23 cellular contexts compared by ENCODE assay signal in the genomic region with DNA sequence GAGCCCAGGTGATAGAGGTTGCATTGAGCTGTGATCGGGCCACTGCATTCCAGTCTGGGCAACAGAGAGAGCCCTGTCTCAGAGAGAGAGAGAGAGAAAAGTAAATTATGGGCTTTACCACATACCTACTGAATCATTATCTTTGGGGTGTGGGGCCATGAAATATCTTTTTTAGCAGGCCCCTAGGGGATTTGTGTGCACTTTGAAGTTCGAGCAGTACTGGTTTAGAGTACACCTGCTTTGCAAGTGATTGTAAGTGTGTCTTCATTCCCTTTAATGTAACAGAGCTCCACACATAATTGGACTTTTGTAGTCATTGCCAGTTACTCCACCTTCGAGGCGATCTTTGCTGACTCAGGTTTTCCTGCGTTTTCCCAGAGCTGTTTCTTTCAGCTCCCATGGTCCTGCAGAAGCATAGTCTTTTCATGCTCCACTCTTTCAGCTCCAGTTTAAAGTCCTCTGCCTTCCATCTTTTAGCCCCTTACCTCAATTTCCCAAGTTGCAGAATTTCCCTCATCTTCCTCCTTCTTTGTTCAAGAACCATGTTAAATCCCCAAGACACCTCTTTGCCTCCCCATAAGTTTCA. TPM values are rescaled to one million over a fixed set of nuclear protein-coding genes. Genes with fewer than 3 reads are reported as not detected.
"Had no signal": no experiment of that assay in that cellular context is flagged by ENCODE, and none has a peak within 500 bp of the region (broad histone marks: within the 10 kb centered on the region; RNA-seq: fewer than 3 reads in every experiment).

No MANE protein-coding gene starts in this region.

- H3K4me3 ChIP-seq: esophagus squamous epithelium, hepatocyte, lower lobe of right lung, spleen, thoracic aorta, upper lobe of right lung had no signal

- H2AFZ ChIP-seq: hepatocyte had no signal

- H3K27ac Mint-ChIP-seq: activated CD4-positive, alpha-beta memory T cell treated with anti-CD3 and anti-CD28 coated beads, Interleukin-2, amount 10 ng/mL, durations not matched to agents 7 days and 5 days; activated CD8-positive, alpha-beta memory T cell treated with anti-CD3 and anti-CD28 coated beads, Interleukin-2, amount 10 ng/mL, durations not matched to agents 7 days and 5 days; activated naive CD8-positive, alpha-beta T cell; natural killer cell treated with Interleukin-12 subunit alpha and Interleukin-12 subunit beta and Interleukin-15 and Interleukin-18, amount 100 ng/mL, for 72 hours; stimulated activated memory B cell treated with anti-CD40 and anti-IgM and Interleukin-4, amounts not matched to agents 10 μg/mL and 1 μg/mL and 100 μg/mL, for 72 hours had no signal

- H3K36me3 ChIP-seq: esophagus squamous epithelium, lower lobe of right lung, spleen, thoracic aorta, upper lobe of right lung had no signal

- H3K4me1 ChIP-seq: esophagus squamous epithelium, lower lobe of right lung, spleen, upper lobe of right lung had no signal

- H3K4me1 Mint-ChIP-seq: activated CD4-positive, alpha-beta memory T cell treated with anti-CD3 and anti-CD28 coated beads, Interleukin-2, amount 10 ng/mL, durations not matched to agents 7 days and 5 days; activated CD8-positive, alpha-beta memory T cell treated with anti-CD3 and anti-CD28 coated beads, Interleukin-2, amount 10 ng/mL, durations not matched to agents 7 days and 5 days had no signal

- H3K4me2 ChIP-seq: hepatocyte had no signal

- H3K9me3 Mint-ChIP-seq: activated CD4-positive, alpha-beta memory T cell treated with anti-CD3 and anti-CD28 coated beads, Interleukin-2, amount 10 ng/mL, durations not matched to agents 7 days and 5 days; natural killer cell treated with Interleukin-12 subunit alpha and Interleukin-12 subunit beta and Interleukin-15 and Interleukin-18, amount 100 ng/mL, for 72 hours; stimulated activated memory B cell treated with anti-CD40 and anti-IgM and Interleukin-4, amounts not matched to agents 10 μg/mL and 1 μg/mL and 100 μg/mL, for 72 hours had no signal

- ATAC-seq: activated CD8-positive, alpha-beta memory T cell treated with anti-CD3 and anti-CD28 coated beads, Interleukin-2, amount 10 ng/mL, durations not matched to agents 7 days and 5 days; left colon; lower lobe of right lung; natural killer cell treated with Interleukin-12 subunit alpha and Interleukin-12 subunit beta and Interleukin-15 and Interleukin-18, amount 100 ng/mL, for 72 hours; stimulated activated memory B cell treated with anti-CD40 and anti-IgM and Interleukin-4, amounts not matched to agents 10 μg/mL and 1 μg/mL and 100 μg/mL, for 72 hours; upper lobe of right lung had no signal

- FAIRE-seq: bronchial epithelial cell, islet of Langerhans had no signal

- DNase-seq: activated CD4-positive, alpha-beta memory T cell treated with anti-CD3 and anti-CD28 coated beads, Interleukin-2, amount 10 ng/mL, durations not matched to agents 7 days and 5 days; activated CD4-positive, alpha-beta T cell treated with anti-CD3 and anti-CD28 coated beads for 48 hours; activated CD4-positive, CD25-positive, alpha-beta regulatory T cell; activated CD8-positive, alpha-beta memory T cell treated with anti-CD3 and anti-CD28 coated beads, Interleukin-2, amount 10 ng/mL, durations not matched to agents 7 days and 5 days; dermis blood vessel endothelial cell; effector memory CD4-positive, alpha-beta T cell; esophagus squamous epithelium; left colon; lower lobe of right lung; nucleus accumbens; posterior cingulate gyrus; spleen; stimulated activated CD4-positive, alpha-beta T cell treated with anti-CD3 and anti-CD28 coated beads, Interleukin-4, amount 100 ng/mL, for 4 hours; T-helper 9 cell; upper lobe of right lung had no signal

- H3K36me3 Mint-ChIP-seq: activated CD8-positive, alpha-beta memory T cell treated with anti-CD3 and anti-CD28 coated beads, Interleukin-2, amount 10 ng/mL, durations not matched to agents 7 days and 5 days; activated naive CD8-positive, alpha-beta T cell; natural killer cell treated with Interleukin-12 subunit alpha and Interleukin-12 subunit beta and Interleukin-15 and Interleukin-18, amount 100 ng/mL, for 72 hours; stimulated activated memory B cell treated with anti-CD40 and anti-IgM and Interleukin-4, amounts not matched to agents 10 μg/mL and 1 μg/mL and 100 μg/mL, for 72 hours had no signal

- H3K4me3 Mint-ChIP-seq: activated CD4-positive, alpha-beta memory T cell treated with anti-CD3 and anti-CD28 coated beads, Interleukin-2, amount 10 ng/mL, durations not matched to agents 7 days and 5 days; activated CD8-positive, alpha-beta memory T cell treated with anti-CD3 and anti-CD28 coated beads, Interleukin-2, amount 10 ng/mL, durations not matched to agents 7 days and 5 days; activated naive CD8-positive, alpha-beta T cell; natural killer cell treated with Interleukin-12 subunit alpha and Interleukin-12 subunit beta and Interleukin-15 and Interleukin-18, amount 100 ng/mL, for 72 hours; stimulated activated memory B cell treated with anti-CD40 and anti-IgM and Interleukin-4, amounts not matched to agents 10 μg/mL and 1 μg/mL and 100 μg/mL, for 72 hours had no signal

- H3K9me3 ChIP-seq: esophagus squamous epithelium, lower lobe of right lung, spleen, thoracic aorta, upper lobe of right lung had no signal

- H3K27ac ChIP-seq: esophagus squamous epithelium, hepatocyte, lower lobe of right lung, spleen, thoracic aorta, upper lobe of right lung had no signal

- H3K79me2 ChIP-seq: hepatocyte had no signal

- H3K27me3 Mint-ChIP-seq: activated naive CD8-positive, alpha-beta T cell; stimulated activated memory B cell treated with anti-CD40 and anti-IgM and Interleukin-4, amounts not matched to agents 10 μg/mL and 1 μg/mL and 100 μg/mL, for 72 hours had no signal

- H3K27me3 ChIP-seq: esophagus squamous epithelium, hepatocyte, spleen, upper lobe of right lung had no signal

RNA-seq across cellular contexts. Expression of a gene that starts 24.0 kb away (rescaled TPM):
- total RNA-seq: activated CD4-positive, alpha-beta memory T cell treated with anti-CD3 and anti-CD28 coated beads, Interleukin-2, amount 10 ng/mL, durations not matched to agents 7 days and 5 days; activated CD8-positive, alpha-beta memory T cell treated with anti-CD3 and anti-CD28 coated beads, Interleukin-2, amount 10 ng/mL, durations not matched to agents 7 days and 5 days; bronchial epithelial cell; dermis blood vessel endothelial cell; glomerular endothelial cell; natural killer cell treated with Interleukin-12 subunit alpha and Interleukin-12 subunit beta and Interleukin-15 and Interleukin-18, amount 100 ng/mL, for 72 hours; upper lobe of right lung had no signal
